In genomic region chr17:15081008-15081407, GRCh38 we compare ENCODE assay signal across 25 cellular contexts.
"Had no signal": no experiment of that assay in that cellular context is flagged by ENCODE, and none has a peak within 500 bp of the region (broad histone marks: within the 10 kb centered on the region; RNA-seq: fewer than 3 reads in every experiment).

No MANE protein-coding gene starts in this region.

- H3K27ac ChIP-seq: dorsolateral prefrontal cortex, esophagus squamous epithelium, heart right ventricle, psoas muscle, sigmoid colon, stomach, thyroid gland, vagina had no signal

- H3K36me3 ChIP-seq: esophagus squamous epithelium, heart right ventricle, sigmoid colon, stomach, thyroid gland, vagina had no signal

- ATAC-seq: heart right ventricle; left lobe of liver; natural killer cell; psoas muscle; right cardiac atrium; stimulated activated effector memory CD8-positive, alpha-beta T cell treated with anti-CD3 and anti-CD28 coated beads, Interleukin-12 subunit alpha, Interleukin-12 subunit beta, amount 100 ng/mL, for 72 hours had no signal

- H3K9me3 ChIP-seq: esophagus squamous epithelium, psoas muscle, sigmoid colon, stomach, thyroid gland, vagina had no signal

- H3K4me3 Mint-ChIP-seq: memory B cell; natural killer cell; neural crest cell; stimulated activated effector memory CD8-positive, alpha-beta T cell treated with anti-CD3 and anti-CD28 coated beads, Interleukin-12 subunit alpha, Interleukin-12 subunit beta, amount 100 ng/mL, for 72 hours had no signal

- DNase-seq: dorsolateral prefrontal cortex; effector CD8-positive, alpha-beta T cell; esophagus squamous epithelium; foreskin melanocyte; glutamatergic neuron; heart right ventricle; hypothalamus; kidney; natural killer cell; posterior cingulate gyrus; psoas muscle; right cardiac atrium; sigmoid colon; stimulated activated CD4-positive, alpha-beta T cell treated with anti-CD3 and anti-CD28 coated beads, Interleukin-2, amount 100 ng/mL, for 24 hours; stimulated activated CD4-positive, alpha-beta T cell treated with anti-CD3 and anti-CD28 coated beads, Interleukin-4, amount 100 ng/mL, for 24 hours; stimulated activated naive CD4-positive, alpha-beta T cell treated with Interleukin-2 at 50 U/mL for 16 hours; stomach; thyroid gland; trophoblast cell had no signal

- H3K27ac Mint-ChIP-seq: memory B cell; natural killer cell; stimulated activated effector memory CD8-positive, alpha-beta T cell treated with anti-CD3 and anti-CD28 coated beads, Interleukin-12 subunit alpha, Interleukin-12 subunit beta, amount 100 ng/mL, for 72 hours had no signal

- H3K36me3 Mint-ChIP-seq: memory B cell; natural killer cell; stimulated activated effector memory CD8-positive, alpha-beta T cell treated with anti-CD3 and anti-CD28 coated beads, Interleukin-12 subunit alpha, Interleukin-12 subunit beta, amount 100 ng/mL, for 72 hours had no signal

- H3K27me3 Mint-ChIP-seq: memory B cell had no signal

- H3K4me3 ChIP-seq: dorsolateral prefrontal cortex, esophagus squamous epithelium, heart right ventricle, lung, psoas muscle, sigmoid colon, stomach, thyroid gland, vagina had no signal

- H3K27me3 ChIP-seq: heart right ventricle, thyroid gland, vagina had no signal

- H3K9me3 Mint-ChIP-seq: neural crest cell; stimulated activated effector memory CD8-positive, alpha-beta T cell treated with anti-CD3 and anti-CD28 coated beads, Interleukin-12 subunit alpha, Interleukin-12 subunit beta, amount 100 ng/mL, for 72 hours had no signal

- H3K4me1 ChIP-seq: esophagus squamous epithelium, psoas muscle, sigmoid colon, stomach, thyroid gland, vagina had no signal

- H3K4me1 Mint-ChIP-seq: memory B cell; natural killer cell; stimulated activated effector memory CD8-positive, alpha-beta T cell treated with anti-CD3 and anti-CD28 coated beads, Interleukin-12 subunit alpha, Interleukin-12 subunit beta, amount 100 ng/mL, for 72 hours had no signal
